In genomic region chr5:77400645-77401044, GRCh38 we compare ENCODE assay signal across 19 cellular contexts.
A peak's percentile ranks its signal among the peaks of the same experiment; 100 is the strongest.
DNase-seq lines count a peak whose midpoint lies in the region; ATAC-seq lines count a peak whose summit lies in the region.
"Had no signal": no experiment of that assay in that cellular context is flagged by ENCODE, and none has a peak within 500 bp of the region (broad histone marks: within the 10 kb centered on the region; RNA-seq: fewer than 3 reads in every experiment).

No MANE protein-coding gene starts in this region.

- H3K36me3 Mint-ChIP-seq in T-helper 17 cell (ENCODE audit: low read depth), result peaks cover 2% of the 10 kb centered on the region
- H3K36me3 Mint-ChIP-seq: activated naive CD8-positive, alpha-beta T cell treated with anti-CD3 and anti-CD28 coated beads, Interleukin-2, amount 10 ng/mL, durations not matched to agents 7 days and 5 days; stimulated activated effector memory CD8-positive, alpha-beta T cell treated with anti-CD3 and anti-CD28 coated beads, Interleukin-12 subunit alpha, Interleukin-12 subunit beta, amount 100 ng/mL, for 72 hours had no signal

- no peak overlapping the region for H3K4me3 ChIP-seq in MG63
- no peak overlapping the region for H3K4me3 ChIP-seq in H7 (ENCODE audit: insufficient read depth, low read depth, low read length)

- no peak overlapping the region for H3K4me3 Mint-ChIP-seq in T-helper 17 cell
- H3K4me3 Mint-ChIP-seq: activated naive CD8-positive, alpha-beta T cell treated with anti-CD3 and anti-CD28 coated beads, Interleukin-2, amount 10 ng/mL, durations not matched to agents 7 days and 5 days; dendritic cell treated with granulocyte-macrophage colony-stimulating factor and Interleukin-4, amounts not matched to agents 40 ng/mL and 50 ng/mL, for 4 days; stimulated activated effector memory CD8-positive, alpha-beta T cell treated with anti-CD3 and anti-CD28 coated beads, Interleukin-12 subunit alpha, Interleukin-12 subunit beta, amount 100 ng/mL, for 72 hours; T-helper 1 cell treated with Interleukin-12 subunit alpha and Interleukin-12 subunit beta and Interleukin-4 antibody, amounts not matched to agents 30 μg/mL and 1 μg/mL, for 36 hours; type B pancreatic cell had no signal

- ATAC-seq in sciatic nerve, result peak; percentile 56
- ATAC-seq in T-helper 17 cell, result no peak
- no peak for ATAC-seq in activated CD4-positive, CD25-positive, alpha-beta regulatory T cell treated with anti-CD3 and anti-CD28 coated beads, Interleukin-2, amount 50 U/mL, for 24 hours
- ATAC-seq: stimulated activated effector memory CD8-positive, alpha-beta T cell treated with anti-CD3 and anti-CD28 coated beads, Interleukin-12 subunit alpha, Interleukin-12 subunit beta, amount 100 ng/mL, for 72 hours had no signal

- no peaks in the 10 kb centered on the region for H3K4me1 Mint-ChIP-seq in T-helper 17 cell
- H3K4me1 Mint-ChIP-seq: stimulated activated effector memory CD8-positive, alpha-beta T cell treated with anti-CD3 and anti-CD28 coated beads, Interleukin-12 subunit alpha, Interleukin-12 subunit beta, amount 100 ng/mL, for 72 hours had no signal

- no peak overlapping the region for H3K27ac Mint-ChIP-seq in T-helper 17 cell
- H3K27ac Mint-ChIP-seq: activated naive CD8-positive, alpha-beta T cell treated with anti-CD3 and anti-CD28 coated beads, Interleukin-2, amount 10 ng/mL, durations not matched to agents 7 days and 5 days; dendritic cell treated with granulocyte-macrophage colony-stimulating factor and Interleukin-4, amounts not matched to agents 40 ng/mL and 50 ng/mL, for 4 days; stimulated activated effector memory CD8-positive, alpha-beta T cell treated with anti-CD3 and anti-CD28 coated beads, Interleukin-12 subunit alpha, Interleukin-12 subunit beta, amount 100 ng/mL, for 72 hours; T-helper 1 cell treated with Interleukin-12 subunit alpha and Interleukin-12 subunit beta and Interleukin-4 antibody, amounts not matched to agents 30 μg/mL and 1 μg/mL, for 36 hours; type B pancreatic cell had no signal

- H3K9me3 ChIP-seq in MG63, result no peaks in the 10 kb centered on the region
- H3K9me3 ChIP-seq in T-helper 17 cell (ENCODE audit: control insufficient read depth, low read length, poor library complexity, severe bottlenecking), result no peaks in the 10 kb centered on the region
- H3K9me3 ChIP-seq: Caco-2, neutrophil had no signal

- peak; percentile 23 for DNase-seq in CD1c-positive myeloid dendritic cell (ENCODE audit: extremely low spot score)
- peak; percentile 15 for DNase-seq in MG63
- DNase-seq in astrocyte of the hippocampus (ENCODE audit: low read depth, low spot score), result peak; percentile 35
- no peak for DNase-seq in sciatic nerve (ENCODE audit: low spot score)
- no peak for DNase-seq in T-helper 17 cell
- no peak for DNase-seq in H7
- no peak for DNase-seq in HuH-7.5 (ENCODE audit: low spot score)
- DNase-seq: activated CD8-positive, alpha-beta memory T cell treated with anti-CD3 and anti-CD28 coated beads for 24 hours; activated naive CD8-positive, alpha-beta T cell treated with anti-CD3 and anti-CD28 coated beads, Interleukin-2, amount 10 ng/mL, durations not matched to agents 7 days and 5 days; Caco-2; left cardiac atrium; NCI-H1930; stimulated activated CD4-positive, alpha-beta T cell treated with anti-CD3 and anti-CD28 coated beads, Interleukin-15, amount 100 ng/mL, for 24 hours had no signal

- peaks cover 20% of the 10 kb centered on the region for H3K27me3 Mint-ChIP-seq in T-helper 17 cell
- H3K27me3 Mint-ChIP-seq: dendritic cell treated with granulocyte-macrophage colony-stimulating factor and Interleukin-4, amounts not matched to agents 40 ng/mL and 50 ng/mL, for 4 days; type B pancreatic cell had no signal

- H3K27me3 ChIP-seq in MG63, result no peaks in the 10 kb centered on the region
- no peaks in the 10 kb centered on the region for H3K27me3 ChIP-seq in H7 (ENCODE audit: control insufficient read depth, insufficient read depth, low read length)
- H3K27me3 ChIP-seq: neutrophil had no signal

- intact Hi-C loops in sciatic nerve (cut with DNase I), result no loop called here

- H3K36me3 ChIP-seq in MG63 (no peaks in the 10 kb centered on the region), H7 (replicated peaks; ENCODE audit: control insufficient read depth, insufficient read depth, low read length) (no peaks in the 10 kb centered on the region)
- H3K36me3 ChIP-seq: neutrophil had no signal

Comparison
In these comparisons a context has a peak if more than half of its experiments do, and no peak if none do; other contexts are left out.
1. DNase-seq: peak in CD1c-positive myeloid dendritic cell (single experiment), MG63 (single experiment) and astrocyte of the hippocampus (single experiment); none in sciatic nerve (single experiment), T-helper 17 cell (0 of 3), H7 (single experiment) and HuH-7.5 (single experiment).